In the genomic region with DNA sequence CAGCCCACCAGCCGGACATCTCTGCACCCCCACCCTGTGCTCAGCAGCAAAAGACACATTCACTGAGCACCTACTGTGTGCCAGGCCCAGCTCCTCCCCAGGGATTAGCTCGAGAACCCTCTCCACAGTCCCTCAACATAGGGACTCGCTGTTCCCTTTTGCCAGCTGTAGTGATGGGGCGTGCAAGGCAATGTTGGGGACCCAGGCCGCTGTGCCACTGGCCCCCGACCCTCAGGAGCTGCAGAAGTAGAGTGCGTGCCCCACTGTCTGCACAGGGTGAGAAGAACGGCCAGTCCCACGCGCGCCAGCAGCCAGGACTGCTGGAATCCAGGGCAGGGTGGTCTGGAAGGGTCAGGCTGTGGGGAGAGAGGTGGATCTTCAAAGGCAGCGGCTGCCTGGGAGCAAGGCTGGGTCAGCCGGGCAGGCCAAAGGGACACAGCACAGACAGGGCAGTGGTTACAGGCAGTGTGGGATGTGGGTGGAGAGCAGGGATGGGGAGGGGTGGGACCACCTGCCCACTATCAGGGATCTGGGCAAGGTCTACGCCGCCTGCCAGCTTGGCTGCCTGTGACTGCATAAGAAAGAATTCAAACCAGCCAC, we compare ENCODE assay signal across 1 cellular context.
TF ChIP-seq lines count a peak whose summit lies in the region.

No MANE protein-coding gene starts in this region.

TF ChIP-seq in HepG2, 621 proteins besides CTCF, POLR2A, EP300 and RAD21 (continued from another document and continues in another):
- TF ChIP-seq, protein P1, sequence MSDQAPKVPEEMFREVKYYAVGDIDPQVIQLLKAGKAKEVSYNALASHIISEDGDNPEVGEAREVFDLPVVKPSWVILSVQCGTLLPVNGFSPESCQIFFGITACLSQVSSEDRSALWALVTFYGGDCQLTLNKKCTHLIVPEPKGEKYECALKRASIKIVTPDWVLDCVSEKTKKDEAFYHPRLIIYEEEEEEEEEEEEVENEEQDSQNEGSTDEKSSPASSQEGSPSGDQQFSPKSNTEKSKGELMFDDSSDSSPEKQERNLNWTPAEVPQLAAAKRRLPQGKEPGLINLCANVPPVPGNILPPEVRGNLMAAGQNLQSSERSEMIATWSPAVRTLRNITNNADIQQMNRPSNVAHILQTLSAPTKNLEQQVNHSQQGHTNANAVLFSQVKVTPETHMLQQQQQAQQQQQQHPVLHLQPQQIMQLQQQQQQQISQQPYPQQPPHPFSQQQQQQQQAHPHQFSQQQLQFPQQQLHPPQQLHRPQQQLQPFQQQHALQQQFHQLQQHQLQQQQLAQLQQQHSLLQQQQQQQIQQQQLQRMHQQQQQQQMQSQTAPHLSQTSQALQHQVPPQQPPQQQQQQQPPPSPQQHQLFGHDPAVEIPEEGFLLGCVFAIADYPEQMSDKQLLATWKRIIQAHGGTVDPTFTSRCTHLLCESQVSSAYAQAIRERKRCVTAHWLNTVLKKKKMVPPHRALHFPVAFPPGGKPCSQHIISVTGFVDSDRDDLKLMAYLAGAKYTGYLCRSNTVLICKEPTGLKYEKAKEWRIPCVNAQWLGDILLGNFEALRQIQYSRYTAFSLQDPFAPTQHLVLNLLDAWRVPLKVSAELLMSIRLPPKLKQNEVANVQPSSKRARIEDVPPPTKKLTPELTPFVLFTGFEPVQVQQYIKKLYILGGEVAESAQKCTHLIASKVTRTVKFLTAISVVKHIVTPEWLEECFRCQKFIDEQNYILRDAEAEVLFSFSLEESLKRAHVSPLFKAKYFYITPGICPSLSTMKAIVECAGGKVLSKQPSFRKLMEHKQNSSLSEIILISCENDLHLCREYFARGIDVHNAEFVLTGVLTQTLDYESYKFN (CRISPR knock-in tag; conservative IDR thresholded peaks at IDR 0.05): peak; percentile 59; the same call in 1 of the 2 replicates
- TF ChIP-seq ZNF329 (CRISPR knock-in tag; IDR thresholded peaks at IDR 0.05; ENCODE audit: low read depth): 0 out of 2 replicates have a peak, but pooled peaks have one; percentile 60
- peak; percentile 97 for TF ChIP-seq ZBTB38 (CRISPR knock-in tag; IDR thresholded peaks at IDR 0.05)
- peak; percentile 67; the same call in 1 of the 2 replicates for TF ChIP-seq MTA1 (CRISPR knock-in tag; IDR thresholded peaks at IDR 0.05; ENCODE audit: borderline replicate concordance)
- TF ChIP-seq FLYWCH1 (CRISPR knock-in tag; IDR thresholded peaks at IDR 0.05): no peak
- TF ChIP-seq TBX3 (IDR thresholded peaks at IDR 0.05; ENCODE audit: borderline replicate concordance): 0 out of 2 replicates have a peak, but pooled peaks have one; percentile 13
- TF ChIP-seq GABPB1 (CRISPR knock-in tag; IDR thresholded peaks at IDR 0.05): peak; percentile 23; the same call in 1 of the 2 replicates
- no peak for TF ChIP-seq SOX13 (IDR thresholded peaks at IDR 0.05)
- peak in 1 of 2 experiments; percentile 45; a peak in 1 of 4 replicates for TF ChIP-seq SOX13 (CRISPR knock-in tag; conservative IDR thresholded peaks at IDR 0.05 in 1 of 2, IDR thresholded peaks at IDR 0.05 in 1 of 2)
- TF ChIP-seq ZIK1 (CRISPR knock-in tag; IDR thresholded peaks at IDR 0.05; ENCODE audit: borderline replicate concordance, low read depth): 0 out of 2 replicates have a peak, but pooled peaks have one; percentile 41
- TF ChIP-seq ZNF33B (CRISPR knock-in tag; IDR thresholded peaks at IDR 0.05): 0 out of 2 replicates have a peak, but pooled peaks have one; percentile 34
- 0 out of 2 replicates have a peak, but pooled peaks have one; percentile 23 for TF ChIP-seq SSRP1 (CRISPR knock-in tag; IDR thresholded peaks at IDR 0.05)
- no peak for TF ChIP-seq DMAP1 (CRISPR knock-in tag; IDR thresholded peaks at IDR 0.05)
- TF ChIP-seq, protein P2, sequence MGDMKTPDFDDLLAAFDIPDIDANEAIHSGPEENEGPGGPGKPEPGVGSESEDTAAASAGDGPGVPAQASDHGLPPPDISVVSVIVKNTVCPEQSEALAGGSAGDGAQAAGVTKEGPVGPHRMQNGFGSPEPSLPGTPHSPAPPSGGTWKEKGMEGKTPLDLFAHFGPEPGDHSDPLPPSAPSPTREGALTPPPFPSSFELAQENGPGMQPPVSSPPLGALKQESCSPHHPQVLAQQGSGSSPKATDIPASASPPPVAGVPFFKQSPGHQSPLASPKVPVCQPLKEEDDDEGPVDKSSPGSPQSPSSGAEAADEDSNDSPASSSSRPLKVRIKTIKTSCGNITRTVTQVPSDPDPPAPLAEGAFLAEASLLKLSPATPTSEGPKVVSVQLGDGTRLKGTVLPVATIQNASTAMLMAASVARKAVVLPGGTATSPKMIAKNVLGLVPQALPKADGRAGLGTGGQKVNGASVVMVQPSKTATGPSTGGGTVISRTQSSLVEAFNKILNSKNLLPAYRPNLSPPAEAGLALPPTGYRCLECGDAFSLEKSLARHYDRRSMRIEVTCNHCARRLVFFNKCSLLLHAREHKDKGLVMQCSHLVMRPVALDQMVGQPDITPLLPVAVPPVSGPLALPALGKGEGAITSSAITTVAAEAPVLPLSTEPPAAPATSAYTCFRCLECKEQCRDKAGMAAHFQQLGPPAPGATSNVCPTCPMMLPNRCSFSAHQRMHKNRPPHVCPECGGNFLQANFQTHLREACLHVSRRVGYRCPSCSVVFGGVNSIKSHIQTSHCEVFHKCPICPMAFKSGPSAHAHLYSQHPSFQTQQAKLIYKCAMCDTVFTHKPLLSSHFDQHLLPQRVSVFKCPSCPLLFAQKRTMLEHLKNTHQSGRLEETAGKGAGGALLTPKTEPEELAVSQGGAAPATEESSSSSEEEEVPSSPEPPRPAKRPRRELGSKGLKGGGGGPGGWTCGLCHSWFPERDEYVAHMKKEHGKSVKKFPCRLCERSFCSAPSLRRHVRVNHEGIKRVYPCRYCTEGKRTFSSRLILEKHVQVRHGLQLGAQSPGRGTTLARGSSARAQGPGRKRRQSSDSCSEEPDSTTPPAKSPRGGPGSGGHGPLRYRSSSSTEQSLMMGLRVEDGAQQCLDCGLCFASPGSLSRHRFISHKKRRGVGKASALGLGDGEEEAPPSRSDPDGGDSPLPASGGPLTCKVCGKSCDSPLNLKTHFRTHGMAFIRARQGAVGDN (CRISPR knock-in tag; IDR thresholded peaks at IDR 0.05): peak; percentile 88
- TF ChIP-seq NCOA2 (CRISPR knock-in tag; IDR thresholded peaks at IDR 0.05): peak; percentile 42
- peak; percentile 24; the same call in 1 of the 2 replicates for TF ChIP-seq HDAC1 (CRISPR knock-in tag; IDR thresholded peaks at IDR 0.05)
- TF ChIP-seq ZNF354B (CRISPR knock-in tag; IDR thresholded peaks at IDR 0.05): 0 out of 2 replicates have a peak, but pooled peaks have one; percentile 11
- no peak for TF ChIP-seq RELA (CRISPR knock-in tag; IDR thresholded peaks at IDR 0.05)
- TF ChIP-seq, protein P3, sequence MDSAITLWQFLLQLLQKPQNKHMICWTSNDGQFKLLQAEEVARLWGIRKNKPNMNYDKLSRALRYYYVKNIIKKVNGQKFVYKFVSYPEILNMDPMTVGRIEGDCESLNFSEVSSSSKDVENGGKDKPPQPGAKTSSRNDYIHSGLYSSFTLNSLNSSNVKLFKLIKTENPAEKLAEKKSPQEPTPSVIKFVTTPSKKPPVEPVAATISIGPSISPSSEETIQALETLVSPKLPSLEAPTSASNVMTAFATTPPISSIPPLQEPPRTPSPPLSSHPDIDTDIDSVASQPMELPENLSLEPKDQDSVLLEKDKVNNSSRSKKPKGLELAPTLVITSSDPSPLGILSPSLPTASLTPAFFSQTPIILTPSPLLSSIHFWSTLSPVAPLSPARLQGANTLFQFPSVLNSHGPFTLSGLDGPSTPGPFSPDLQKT (CRISPR knock-in tag; IDR thresholded peaks at IDR 0.05; ENCODE audit: borderline replicate concordance): no peak
- peak; percentile 80; the same call in 1 of the 2 replicates for TF ChIP-seq TCF7 (IDR thresholded peaks at IDR 0.05; ENCODE audit: low read depth)
- peak; percentile 60 for TF ChIP-seq HDAC2 (CRISPR knock-in tag; IDR thresholded peaks at IDR 0.05)
- TF ChIP-seq, protein P4, sequence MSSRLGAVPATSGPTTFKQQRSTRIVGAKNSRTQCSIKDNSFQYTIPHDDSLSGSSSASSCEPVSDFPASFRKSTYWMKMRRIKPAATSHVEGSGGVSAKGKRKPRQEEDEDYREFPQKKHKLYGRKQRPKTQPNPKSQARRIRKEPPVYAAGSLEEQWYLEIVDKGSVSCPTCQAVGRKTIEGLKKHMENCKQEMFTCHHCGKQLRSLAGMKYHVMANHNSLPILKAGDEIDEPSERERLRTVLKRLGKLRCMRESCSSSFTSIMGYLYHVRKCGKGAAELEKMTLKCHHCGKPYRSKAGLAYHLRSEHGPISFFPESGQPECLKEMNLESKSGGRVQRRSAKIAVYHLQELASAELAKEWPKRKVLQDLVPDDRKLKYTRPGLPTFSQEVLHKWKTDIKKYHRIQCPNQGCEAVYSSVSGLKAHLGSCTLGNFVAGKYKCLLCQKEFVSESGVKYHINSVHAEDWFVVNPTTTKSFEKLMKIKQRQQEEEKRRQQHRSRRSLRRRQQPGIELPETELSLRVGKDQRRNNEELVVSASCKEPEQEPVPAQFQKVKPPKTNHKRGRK (CRISPR knock-in tag; IDR thresholded peaks at IDR 0.05): no peak
- TF ChIP-seq, protein P5, sequence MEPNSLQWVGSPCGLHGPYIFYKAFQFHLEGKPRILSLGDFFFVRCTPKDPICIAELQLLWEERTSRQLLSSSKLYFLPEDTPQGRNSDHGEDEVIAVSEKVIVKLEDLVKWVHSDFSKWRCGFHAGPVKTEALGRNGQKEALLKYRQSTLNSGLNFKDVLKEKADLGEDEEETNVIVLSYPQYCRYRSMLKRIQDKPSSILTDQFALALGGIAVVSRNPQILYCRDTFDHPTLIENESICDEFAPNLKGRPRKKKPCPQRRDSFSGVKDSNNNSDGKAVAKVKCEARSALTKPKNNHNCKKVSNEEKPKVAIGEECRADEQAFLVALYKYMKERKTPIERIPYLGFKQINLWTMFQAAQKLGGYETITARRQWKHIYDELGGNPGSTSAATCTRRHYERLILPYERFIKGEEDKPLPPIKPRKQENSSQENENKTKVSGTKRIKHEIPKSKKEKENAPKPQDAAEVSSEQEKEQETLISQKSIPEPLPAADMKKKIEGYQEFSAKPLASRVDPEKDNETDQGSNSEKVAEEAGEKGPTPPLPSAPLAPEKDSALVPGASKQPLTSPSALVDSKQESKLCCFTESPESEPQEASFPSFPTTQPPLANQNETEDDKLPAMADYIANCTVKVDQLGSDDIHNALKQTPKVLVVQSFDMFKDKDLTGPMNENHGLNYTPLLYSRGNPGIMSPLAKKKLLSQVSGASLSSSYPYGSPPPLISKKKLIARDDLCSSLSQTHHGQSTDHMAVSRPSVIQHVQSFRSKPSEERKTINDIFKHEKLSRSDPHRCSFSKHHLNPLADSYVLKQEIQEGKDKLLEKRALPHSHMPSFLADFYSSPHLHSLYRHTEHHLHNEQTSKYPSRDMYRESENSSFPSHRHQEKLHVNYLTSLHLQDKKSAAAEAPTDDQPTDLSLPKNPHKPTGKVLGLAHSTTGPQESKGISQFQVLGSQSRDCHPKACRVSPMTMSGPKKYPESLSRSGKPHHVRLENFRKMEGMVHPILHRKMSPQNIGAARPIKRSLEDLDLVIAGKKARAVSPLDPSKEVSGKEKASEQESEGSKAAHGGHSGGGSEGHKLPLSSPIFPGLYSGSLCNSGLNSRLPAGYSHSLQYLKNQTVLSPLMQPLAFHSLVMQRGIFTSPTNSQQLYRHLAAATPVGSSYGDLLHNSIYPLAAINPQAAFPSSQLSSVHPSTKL (CRISPR knock-in tag; IDR thresholded peaks at IDR 0.05): no peak
- peak; percentile 69 for TF ChIP-seq ZKSCAN1 (IDR thresholded peaks at IDR 0.05; ENCODE audit: low read length)
- TF ChIP-seq THAP11 (CRISPR knock-in tag; IDR thresholded peaks at IDR 0.05): no peak
- no peak for TF ChIP-seq XRCC5 (optimal IDR thresholded peaks at IDR 0.05; ENCODE audit: low read length)
- no peak for TF ChIP-seq TOPORS (CRISPR knock-in tag; IDR thresholded peaks at IDR 0.05)
- TF ChIP-seq ZNF430 (CRISPR knock-in tag; IDR thresholded peaks at IDR 0.05): no peak
- TF ChIP-seq KDM5B (CRISPR knock-in tag; IDR thresholded peaks at IDR 0.05; ENCODE audit: borderline replicate concordance): peak; percentile 60; the same call in 1 of the 2 replicates
- TF ChIP-seq, protein P6, sequence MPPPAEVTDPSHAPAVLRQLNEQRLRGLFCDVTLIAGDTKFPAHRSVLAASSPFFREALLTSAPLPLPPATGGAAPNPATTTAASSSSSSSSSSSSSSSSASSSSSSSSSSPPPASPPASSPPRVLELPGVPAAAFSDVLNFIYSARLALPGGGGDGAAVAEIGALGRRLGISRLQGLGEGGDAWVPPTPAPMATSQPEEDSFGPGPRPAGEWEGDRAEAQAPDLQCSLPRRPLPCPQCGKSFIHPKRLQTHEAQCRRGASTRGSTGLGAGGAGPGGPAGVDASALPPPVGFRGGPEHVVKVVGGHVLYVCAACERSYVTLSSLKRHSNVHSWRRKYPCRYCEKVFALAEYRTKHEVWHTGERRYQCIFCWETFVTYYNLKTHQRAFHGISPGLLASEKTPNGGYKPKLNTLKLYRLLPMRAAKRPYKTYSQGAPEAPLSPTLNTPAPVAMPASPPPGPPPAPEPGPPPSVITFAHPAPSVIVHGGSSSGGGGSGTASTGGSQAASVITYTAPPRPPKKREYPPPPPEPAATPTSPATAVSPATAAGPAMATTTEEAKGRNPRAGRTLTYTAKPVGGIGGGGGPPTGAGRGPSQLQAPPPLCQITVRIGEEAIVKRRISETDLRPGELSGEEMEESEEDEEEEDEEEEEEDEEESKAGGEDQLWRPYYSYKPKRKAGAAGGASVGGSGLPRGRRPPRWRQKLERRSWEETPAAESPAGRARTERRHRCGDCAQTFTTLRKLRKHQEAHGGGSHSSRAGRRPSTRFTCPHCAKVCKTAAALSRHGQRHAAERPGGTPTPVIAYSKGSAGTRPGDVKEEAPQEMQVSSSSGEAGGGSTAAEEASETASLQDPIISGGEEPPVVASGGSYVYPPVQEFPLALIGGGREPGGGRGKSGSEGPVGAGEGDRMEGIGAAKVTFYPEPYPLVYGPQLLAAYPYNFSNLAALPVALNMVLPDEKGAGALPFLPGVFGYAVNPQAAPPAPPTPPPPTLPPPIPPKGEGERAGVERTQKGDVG (CRISPR knock-in tag; IDR thresholded peaks at IDR 0.05; ENCODE audit: borderline replicate concordance): peak; percentile 72; the same call in 1 of the 2 replicates
- TF ChIP-seq ZSCAN21 (CRISPR knock-in tag; IDR thresholded peaks at IDR 0.05; ENCODE audit: borderline replicate concordance): peak; percentile 23; the same call in 1 of the 2 replicates
- no peak for TF ChIP-seq ZNF703 (CRISPR knock-in tag; IDR thresholded peaks at IDR 0.05; ENCODE audit: borderline replicate concordance)
- TF ChIP-seq ZNF883 (CRISPR knock-in tag; IDR thresholded peaks at IDR 0.05; ENCODE audit: not compliant biosample characterization): peak; percentile 44
- peak; percentile 74; the same call in 1 of the 2 replicates for TF ChIP-seq ZNF552 (CRISPR knock-in tag; IDR thresholded peaks at IDR 0.05; ENCODE audit: borderline replicate concordance)
- TF ChIP-seq YY1 (IDR thresholded peaks at IDR 0.05; ENCODE audit: insufficient read depth, insufficient replicate concordance, low read depth, low read length): peak; percentile 3
- TF ChIP-seq MAFG (CRISPR knock-in tag; IDR thresholded peaks at IDR 0.05): no peak
- no peak for TF ChIP-seq ARID2 (CRISPR knock-in tag; IDR thresholded peaks at IDR 0.05; ENCODE audit: borderline replicate concordance)
- TF ChIP-seq FOXC1 (CRISPR knock-in tag; IDR thresholded peaks at IDR 0.05; ENCODE audit: borderline replicate concordance): no peak
- no peak for TF ChIP-seq EZH2 (conservative IDR thresholded peaks at IDR 0.05; ENCODE audit: low read depth, low read length)
- peak; percentile 29; the same call in 1 of the 2 replicates for TF ChIP-seq MEF2D (CRISPR knock-in tag; IDR thresholded peaks at IDR 0.05)
- TF ChIP-seq GATAD2A (CRISPR knock-in tag; IDR thresholded peaks at IDR 0.05): peak; percentile 78
- TF ChIP-seq KDM2A (CRISPR knock-in tag; IDR thresholded peaks at IDR 0.05; ENCODE audit: borderline replicate concordance, low read depth): peak; percentile 29; the same call in 1 of the 2 replicates
